In genomic region chr4:128061566-128062536, GRCh38 we compare ENCODE assay signal across 1 cellular context.
TF ChIP-seq lines count a peak whose summit lies in the region.

No MANE protein-coding gene starts in this region.

TF ChIP-seq in K562, 482 proteins besides CTCF, POLR2A, EP300 and RAD21 (continued from another document and continues in another):
- TF ChIP-seq STAT6 (CRISPR knock-in tag; IDR thresholded peaks at IDR 0.05) (no peak), MNT (conservative IDR thresholded peaks at IDR 0.05) (0 out of 4 replicates have a peak, but pooled peaks of 1 of the 2 experiments have one; percentile 19), ELF1 (tag; IDR thresholded peaks at IDR 0.05) (no peak), GTF2F1 (IDR thresholded peaks at IDR 0.05; ENCODE audit: low read depth, low read length) (no peak), CAMTA2 (CRISPR knock-in tag; conservative IDR thresholded peaks at IDR 0.05) (no peak), NFXL1 (CRISPR knock-in tag; IDR thresholded peaks at IDR 0.05) (no peak), ZNF717 (CRISPR knock-in tag; IDR thresholded peaks at IDR 0.05) (no peak), ID3 (CRISPR knock-in tag; IDR thresholded peaks at IDR 0.05) (no peak), ID3 (tag; IDR thresholded peaks at IDR 0.05) (no peak), ELF4 (CRISPR knock-in tag; IDR thresholded peaks at IDR 0.05) (no peak), ZNF518B (CRISPR knock-in tag; IDR thresholded peaks at IDR 0.05) (no peak), MCM2 (IDR thresholded peaks at IDR 0.05; ENCODE audit: low read depth) (no peak), C11orf30 (IDR thresholded peaks at IDR 0.05; ENCODE audit: low read depth) (no peak), GABPB2 (CRISPR knock-in tag; conservative IDR thresholded peaks at IDR 0.05) (no peak), ZNF407 (IDR thresholded peaks at IDR 0.05; ENCODE audit: low read depth) (no peak), ZNF347 (CRISPR knock-in tag; IDR thresholded peaks at IDR 0.05; ENCODE audit: low read depth) (no peak), ZNF644 (tag; IDR thresholded peaks at IDR 0.05; ENCODE audit: low read depth) (no peak), ZNF354B (CRISPR knock-in tag; IDR thresholded peaks at IDR 0.05) (no peak), HEY1 (CRISPR knock-in tag; IDR thresholded peaks at IDR 0.05; ENCODE audit: borderline replicate concordance) (no peak), L3MBTL2 (IDR thresholded peaks at IDR 0.05) (peak; percentile 9; the same call in 1 of the 2 replicates), FOXP1 (CRISPR knock-in tag; IDR thresholded peaks at IDR 0.05) (0 out of 2 replicates have a peak, but pooled peaks have one; percentile 24), ZNF449 (CRISPR knock-in tag; IDR thresholded peaks at IDR 0.05) (no peak), ETV1 (tag; conservative IDR thresholded peaks at IDR 0.05; ENCODE audit: low read depth) (no peak), HDAC2 (IDR thresholded peaks at IDR 0.05) (no peak), RBM25 (IDR thresholded peaks at IDR 0.05; ENCODE audit: low read depth, low read length, severe bottlenecking) (no peak), SMARCB1 (IDR thresholded peaks at IDR 0.05; ENCODE audit: insufficient read length, low read depth) (no peak), ZNF121 (CRISPR knock-in tag; conservative IDR thresholded peaks at IDR 0.05) (no peak), CHAMP1 (IDR thresholded peaks at IDR 0.05) (no peak), CREB3L1 (IDR thresholded peaks at IDR 0.05; ENCODE audit: borderline replicate concordance, low read depth) (no peak), KHSRP (IDR thresholded peaks at IDR 0.05) (no peak)
